In genomic region chr2:52810460-52810859, GRCh38 we compare ENCODE assay signal across 8 cellular contexts.
DNase-seq lines count a peak whose midpoint lies in the region; ATAC-seq and TF ChIP-seq lines count a peak whose summit lies in the region.

No MANE protein-coding gene starts in this region.

- H3K4me2 ChIP-seq in PC-3 (ENCODE audit: low read length), result no peak overlapping the region

- peak; percentile 7 for DNase-seq in GM20000 (ENCODE audit: low spot score)
- peak; percentile 69 for DNase-seq in PC-3
- DNase-seq in cardiac muscle cell (ENCODE audit: low read depth in 1 of 2, low spot score in 1 of 2), result peak; percentile 18 to 19
- no peak for DNase-seq in middle frontal gyrus (ENCODE audit: extremely low spot score, low spot score)
- DNase-seq in NCI-H1694 (lab: John Stamatoyannopoulos, UW), result no peak
- DNase-seq in activated CD4-positive, alpha-beta T cell treated with anti-CD3 and anti-CD28 coated beads for 36 hours, result no peak

- no peaks in the 10 kb centered on the region for H3K36me3 Mint-ChIP-seq in activated CD4-positive, alpha-beta T cell treated with anti-CD3 and anti-CD28 coated beads for 36 hours (ENCODE audit: low read depth)

- POLR2A ChIA-PET in PC-3 (lab: Charles Lee; ENCODE audit: unreplicated experiment), result no interaction called here
- POLR2A ChIA-PET in activated CD4-positive, alpha-beta T cell treated with anti-CD3 and anti-CD28 coated beads for 36 hours (lab: Charles Lee), result no interaction called here

- H3K4me3 ChIP-seq in PC-3 (ENCODE audit: low read length) (no peak overlapping the region), cardiac muscle cell (no peak overlapping the region)

- peaks cover 8% of the 10 kb centered on the region for H3K9me3 Mint-ChIP-seq in activated CD4-positive, alpha-beta T cell treated with anti-CD3 and anti-CD28 coated beads for 36 hours (ENCODE audit: low read depth)

- peak; percentile 97 for ATAC-seq in PC-3
- no peak for ATAC-seq in HG02884 (IDR thresholded peaks at IDR 0.05; ENCODE audit: unreplicated experiment)
- ATAC-seq in activated CD4-positive, alpha-beta T cell treated with anti-CD3 and anti-CD28 coated beads for 36 hours, result no peak

- H3K36me3 ChIP-seq in PC-3 (ENCODE audit: low read depth, low read length), result no peaks in the 10 kb centered on the region
- no peaks in the 10 kb centered on the region for H3K36me3 ChIP-seq in cardiac muscle cell

- H3K27ac Mint-ChIP-seq in activated CD4-positive, alpha-beta T cell treated with anti-CD3 and anti-CD28 coated beads for 36 hours, result no peak overlapping the region

- no peaks in the 10 kb centered on the region for H3K9me2 ChIP-seq in PC-3 (replicated peaks; ENCODE audit: low read length)

- no peaks in the 10 kb centered on the region for H3F3A ChIP-seq in PC-3 (ENCODE audit: low read length, unreplicated experiment)

- no peaks in the 10 kb centered on the region for H3K27me3 ChIP-seq in PC-3 (ENCODE audit: low read length)
- no peaks in the 10 kb centered on the region for H3K27me3 ChIP-seq in cardiac muscle cell

- no peak overlapping the region for H3K27ac ChIP-seq in 22Rv1
- H3K27ac ChIP-seq in PC-3 (ENCODE audit: low read length), result no peak overlapping the region
- H3K27ac ChIP-seq in cardiac muscle cell, result no peak overlapping the region

- no peaks in the 10 kb centered on the region for H3K27me3 Mint-ChIP-seq in activated CD4-positive, alpha-beta T cell treated with anti-CD3 and anti-CD28 coated beads for 36 hours

- H3K79me2 ChIP-seq in PC-3 (ENCODE audit: low read length), result no peaks in the 10 kb centered on the region

- CTCF ChIA-PET in PC-3 (lab: Charles Lee), result interaction anchor here (0.6 to 1.3 kb wide), 8 partner anchors 108 to 442 kb away, joined by 3 to 6 read pairs (median 4); no protein-coding TSS in a partner anchor
- CTCF ChIA-PET in activated CD4-positive, alpha-beta T cell treated with anti-CD3 and anti-CD28 coated beads for 36 hours (lab: Charles Lee), result no interaction called here

- peak; percentile 46 for TF ChIP-seq CTCF in 22Rv1 (IDR thresholded peaks at IDR 0.05)
- no peak for TF ChIP-seq CTCF in GM20000 (IDR thresholded peaks at IDR 0.05; ENCODE audit: extremely low read depth, missing control alignments)
- peak; percentile 82 for TF ChIP-seq CTCF in PC-3 (conservative IDR thresholded peaks at IDR 0.05; ENCODE audit: low read depth, low read length)
- TF ChIP-seq CTCF in cardiac muscle cell (IDR thresholded peaks at IDR 0.05; ENCODE audit: low read depth, low read length), result no peak

- H3K4me1 Mint-ChIP-seq in activated CD4-positive, alpha-beta T cell treated with anti-CD3 and anti-CD28 coated beads for 36 hours, result no peaks in the 10 kb centered on the region

- H3K4me3 Mint-ChIP-seq in activated CD4-positive, alpha-beta T cell treated with anti-CD3 and anti-CD28 coated beads for 36 hours, result no peak overlapping the region

- intact Hi-C loops in PC-3 (cut with micrococcal nuclease), result loop anchor here (1.0 to 2.0 kb wide), 5 partner anchors 66 to 632 kb away; no protein-coding TSS in a partner anchor
- intact Hi-C loops in activated CD4-positive, alpha-beta T cell treated with anti-CD3 and anti-CD28 coated beads for 36 hours (cut with DNase I, micrococcal nuclease), result no loop called here

- H3K4me1 ChIP-seq in PC-3 (ENCODE audit: insufficient read depth, low read length), result no peaks in the 10 kb centered on the region
- no peaks in the 10 kb centered on the region for H3K4me1 ChIP-seq in cardiac muscle cell (ENCODE audit: low read depth)

- H4K20me1 ChIP-seq in PC-3 (ENCODE audit: low read length), result no peaks in the 10 kb centered on the region

- peak overlapping the region; percentile 27; the same call in 1 of the 2 replicates for H2AFZ ChIP-seq in PC-3 (ENCODE audit: low read length)

- H3K9ac ChIP-seq in PC-3 (ENCODE audit: low read length), result no peak overlapping the region

- BruUV-seq in PC-3 (replicated peaks; lab: Mats Ljungman, UMichigan), result no TSS peak

- H3K9me3 ChIP-seq in PC-3 (ENCODE audit: low read length) (no peaks in the 10 kb centered on the region), cardiac muscle cell (ENCODE audit: low read depth) (no peaks in the 10 kb centered on the region)

Comparison
In these comparisons a context has a peak if more than half of its experiments do, and no peak if none do; other contexts are left out.
1. CTCF ChIP-seq: peak in 22Rv1 (single experiment) and PC-3 (single experiment); none in GM20000 (single experiment) and cardiac muscle cell (single experiment).
2. DNase-seq: peak in GM20000 (single experiment), PC-3 (single experiment) and cardiac muscle cell (2 of 2); none in middle frontal gyrus (single experiment), NCI-H1694 (single experiment) and activated CD4-positive, alpha-beta T cell treated with anti-CD3 and anti-CD28 coated beads for 36 hours (single experiment).